In genomic region chr6:112163295-112164257, GRCh38 we compare ENCODE assay signal across 8 cellular contexts.
DNase-seq lines count a peak whose midpoint lies in the region; ATAC-seq and TF ChIP-seq lines count a peak whose summit lies in the region.

No MANE protein-coding gene starts in this region.

- peak in 5 of 6 experiments; percentile 56 to 86 (median 63) for TF ChIP-seq CTCF in Peyer's patch (IDR thresholded peaks at IDR 0.05)
- TF ChIP-seq CTCF in progenitor cell of endocrine pancreas (IDR thresholded peaks at IDR 0.05; ENCODE audit: unreplicated experiment) = peak; percentile 92
- peak; percentile 26 to 66 (median 48) for TF ChIP-seq CTCF in vagina (IDR thresholded peaks at IDR 0.05)

- H3K27ac Mint-ChIP-seq in activated T-cell treated with anti-CD3 and anti-CD28 coated beads, Interleukin-2, amount 50 U/mL, for 72 hours = peak overlapping the region; percentile 74
- no peak overlapping the region for H3K27ac Mint-ChIP-seq in progenitor cell of endocrine pancreas

- ATAC-seq in GM19468 (IDR thresholded peaks at IDR 0.05; ENCODE audit: extremely low read depth, unreplicated experiment) (peak; percentile 72), HG03565 (IDR thresholded peaks at IDR 0.05; ENCODE audit: unreplicated experiment) (peak; percentile 99)
- ATAC-seq in activated T-cell treated with anti-CD3 and anti-CD28 coated beads, Interleukin-2, amount 50 U/mL, for 72 hours (replicated peaks in 1 of 2) = peak; percentile 98 to 99

- intact Hi-C loops in vagina (cut with DNase I) = no loop called here

- H3K9me3 Mint-ChIP-seq in activated T-cell treated with anti-CD3 and anti-CD28 coated beads, Interleukin-2, amount 50 U/mL, for 72 hours = no peaks in the 10 kb centered on the region
- H3K9me3 Mint-ChIP-seq in progenitor cell of endocrine pancreas (ENCODE audit: low read depth) = no peaks in the 10 kb centered on the region

- H3K36me3 Mint-ChIP-seq in activated T-cell treated with anti-CD3 and anti-CD28 coated beads, Interleukin-2, amount 50 U/mL, for 72 hours (ENCODE audit: insufficient read depth in 2 of 2) = no peaks in the 10 kb centered on the region
- H3K36me3 Mint-ChIP-seq in progenitor cell of endocrine pancreas (ENCODE audit: insufficient read depth) = no peaks in the 10 kb centered on the region

- H3K27ac ChIP-seq in Peyer's patch (no peak overlapping the region), vagina (no peak overlapping the region)

- H3K4me1 ChIP-seq in Peyer's patch (no peaks in the 10 kb centered on the region), vagina (no peaks in the 10 kb centered on the region)

- TF ChIP-seq POLR2A in Peyer's patch (IDR thresholded peaks at IDR 0.05) (no peak), vagina (IDR thresholded peaks at IDR 0.05) (no peak)

- peak overlapping the region; percentile 79 to 92 for H3K4me3 Mint-ChIP-seq in activated T-cell treated with anti-CD3 and anti-CD28 coated beads, Interleukin-2, amount 50 U/mL, for 72 hours
- H3K4me3 Mint-ChIP-seq in progenitor cell of endocrine pancreas (ENCODE audit: low read depth) = no peak overlapping the region

- H3K27me3 Mint-ChIP-seq in activated T-cell treated with anti-CD3 and anti-CD28 coated beads, Interleukin-2, amount 50 U/mL, for 72 hours (ENCODE audit: low read depth) = peaks cover 50% of the 10 kb centered on the region
- peaks cover 17% of the 10 kb centered on the region for H3K27me3 Mint-ChIP-seq in progenitor cell of endocrine pancreas

- H3K27me3 ChIP-seq in Peyer's patch (no peaks in the 10 kb centered on the region), vagina (no peaks in the 10 kb centered on the region)

- H3K4me1 Mint-ChIP-seq in activated T-cell treated with anti-CD3 and anti-CD28 coated beads, Interleukin-2, amount 50 U/mL, for 72 hours (ENCODE audit: low read depth) = peaks cover 24% of the 10 kb centered on the region
- peaks cover 4% of the 10 kb centered on the region for H3K4me1 Mint-ChIP-seq in progenitor cell of endocrine pancreas (ENCODE audit: low read depth)

- H3K9me3 ChIP-seq in Peyer's patch (no peaks in the 10 kb centered on the region), vagina (no peaks in the 10 kb centered on the region)

- H3K4me3 ChIP-seq in Peyer's patch (no peak overlapping the region), vagina (no peak overlapping the region)

- DNase-seq in DMS 273 (lab: John Stamatoyannopoulos, UW; ENCODE audit: unreplicated experiment) (peak; percentile 88), Peyer's patch (peak; percentile 66 to 85 (median 76)), germinal center (ENCODE audit: low spot score) (peak; percentile 71), progenitor cell of endocrine pancreas (ENCODE audit: low spot score, unreplicated experiment) (peak; percentile 64), vagina (ENCODE audit: extremely low spot score in 2 of 2) (no peak)
- peak; percentile 82 to 85 for DNase-seq in activated T-cell treated with anti-CD3 and anti-CD28 coated beads, Interleukin-2, amount 50 U/mL, for 72 hours

- H3K36me3 ChIP-seq in Peyer's patch (peaks cover 0 to 13% (median 0%) of the 10 kb centered on the region in 3 donors), vagina (peaks cover 0 to 15% of the 10 kb centered on the region in 2 donors)

Comparison
In these comparisons a context has a peak if more than half of its experiments do, and no peak if none do; other contexts are left out.
1. DNase-seq: peak in DMS 273 (single experiment), Peyer's patch (3 of 3), activated T-cell treated with anti-CD3 and anti-CD28 coated beads, Interleukin-2, amount 50 U/mL, for 72 hours (2 of 2), germinal center (single experiment) and progenitor cell of endocrine pancreas (single experiment); none in vagina (0 of 2).
2. Peak in every context shown above with its lines, with median percentiles within 50 percentile points of each other: ATAC-seq and CTCF ChIP-seq.